8 cellular contexts compared by ENCODE assay signal in genomic region chr13:20903164-20903475, GRCh38. TPM values are rescaled to one million over a fixed set of nuclear protein-coding genes. Genes with fewer than 3 reads are reported as not detected.
DNase-seq lines count a peak whose midpoint lies in the region; ATAC-seq and TF ChIP-seq lines count a peak whose summit lies in the region.

No MANE protein-coding gene starts in this region.

- H3K9me3 Mint-ChIP-seq in stimulated activated naive CD8-positive, alpha-beta T cell treated with anti-CD3 and anti-CD28 coated beads, Interleukin-15, Interleukin-2, amounts not matched to agents 100 ng/mL and 50 ng/mL, for 24 hours, result no peaks in the 10 kb centered on the region

- no peak for ATAC-seq in stimulated activated naive CD8-positive, alpha-beta T cell treated with anti-CD3 and anti-CD28 coated beads, Interleukin-15, Interleukin-2, amounts not matched to agents 100 U/mL and 50 U/mL, for 24 hours
- ATAC-seq in mucosa of descending colon, result no peak
- no peak for ATAC-seq in HG03354 (IDR thresholded peaks at IDR 0.05; ENCODE audit: poor library complexity, severe bottlenecking, unreplicated experiment)
- ATAC-seq in HG02759 (IDR thresholded peaks at IDR 0.05; ENCODE audit: unreplicated experiment), result no peak

- peak overlapping the region; percentile 63 to 98 for H3K4me3 ChIP-seq in cardiac fibroblast (replicated peaks in 1 of 2; ENCODE audit: low read depth in 2 of 2, low read length in 2 of 2)
- H3K4me3 ChIP-seq in mucosa of descending colon, result peak overlapping the region; percentile 85

- peaks cover 3% of the 10 kb centered on the region for H3K27me3 Mint-ChIP-seq in stimulated activated naive CD8-positive, alpha-beta T cell treated with anti-CD3 and anti-CD28 coated beads, Interleukin-15, Interleukin-2, amounts not matched to agents 100 ng/mL and 50 ng/mL, for 24 hours

- intact Hi-C loops in mucosa of descending colon (cut with DNase I, micrococcal nuclease), result no loop called here

- H3K27ac Mint-ChIP-seq in stimulated activated naive CD8-positive, alpha-beta T cell treated with anti-CD3 and anti-CD28 coated beads, Interleukin-15, Interleukin-2, amounts not matched to agents 100 ng/mL and 50 ng/mL, for 24 hours, result peak overlapping the region; percentile 98

- H3K4me1 Mint-ChIP-seq in stimulated activated naive CD8-positive, alpha-beta T cell treated with anti-CD3 and anti-CD28 coated beads, Interleukin-15, Interleukin-2, amounts not matched to agents 100 ng/mL and 50 ng/mL, for 24 hours (ENCODE audit: low read depth), result peaks cover 42% of the 10 kb centered on the region

- H3K9me3 ChIP-seq in mucosa of descending colon, result no peaks in the 10 kb centered on the region

- TF ChIP-seq CTCF in cardiac fibroblast (IDR thresholded peaks at IDR 0.05; ENCODE audit: low read depth, low read length), result no peak
- TF ChIP-seq CTCF in mucosa of descending colon (IDR thresholded peaks at IDR 0.05), result no peak

- DNase-seq in stimulated activated naive CD8-positive, alpha-beta T cell treated with anti-CD3 and anti-CD28 coated beads, Interleukin-15, Interleukin-2, amounts not matched to agents 100 U/mL and 50 U/mL, for 24 hours, result no peak
- DNase-seq in cardiac fibroblast (ENCODE audit: low read depth in 2 of 2) (no peak), mucosa of descending colon (no peak), NCI-H2227 (lab: John Stamatoyannopoulos, UW; ENCODE audit: unreplicated experiment) (no peak), amygdala (lab: John Stamatoyannopoulos, UW) (no peak)

- peak overlapping the region; percentile 93 for H3K4me3 Mint-ChIP-seq in stimulated activated naive CD8-positive, alpha-beta T cell treated with anti-CD3 and anti-CD28 coated beads, Interleukin-15, Interleukin-2, amounts not matched to agents 100 ng/mL and 50 ng/mL, for 24 hours

- no peaks in the 10 kb centered on the region for H3K4me1 ChIP-seq in mucosa of descending colon (ENCODE audit: low read depth)

- H3K36me3 ChIP-seq in mucosa of descending colon (ENCODE audit: low read depth), result no peaks in the 10 kb centered on the region

- peaks cover 28% of the 10 kb centered on the region for H3K36me3 Mint-ChIP-seq in stimulated activated naive CD8-positive, alpha-beta T cell treated with anti-CD3 and anti-CD28 coated beads, Interleukin-15, Interleukin-2, amounts not matched to agents 100 ng/mL and 50 ng/mL, for 24 hours (ENCODE audit: low read depth)

RNA-seq across cellular contexts. Expression of gene XPO4, which starts 0.6 kb away (rescaled TPM):
- total RNA-seq in mucosa of descending colon, result 10 to 100 TPM; 13.1 to 14.6 (median 13.5) TPM
